In genomic region chr14:66824251-66824650, GRCh38 we compare ENCODE assay signal across 23 cellular contexts.
DNase-seq lines count a peak whose midpoint lies in the region; TF ChIP-seq lines count a peak whose summit lies in the region.
"Had no signal": no experiment of that assay in that cellular context is flagged by ENCODE, and none has a peak within 500 bp of the region (broad histone marks: within the 10 kb centered on the region; RNA-seq: fewer than 3 reads in every experiment).

No MANE protein-coding gene starts in this region.

- DNase-seq in COLO829 (ENCODE audit: low spot score) = peak; percentile 4
- no peak for DNase-seq in dorsolateral prefrontal cortex
- peak; percentile 12 for DNase-seq in glomerular endothelial cell (ENCODE audit: extremely low read depth, low read depth, low spot score)
- peak; percentile 26 for DNase-seq in pulmonary artery endothelial cell (ENCODE audit: low read depth, low spot score)
- no peak for DNase-seq in tibial artery
- DNase-seq in NCI-H2029 treated with DMSO at 0.1 percent for 48 hours (lab: John Stamatoyannopoulos, UW) = no peak
- DNase-seq in stimulated activated CD4-positive, alpha-beta T cell treated with anti-CD3 and anti-CD28 coated beads, Interleukin-15, amount 100 ng/mL, for 24 hours = no peak
- DNase-seq: AML-193; CD8-positive, alpha-beta memory T cell; EL; GF-D8; HCEC 1CT; Karpas-422; MV-4-11; NCI-H1694; NCI-H2081 treated with DMSO at 0.1 percent for 48 hours; NCI-H2171 treated with DMSO at 0.1 percent for 48 hours; NCI-H446; NCI-H526; OCI-M1 had no signal

- no peaks in the 10 kb centered on the region for H3K36me3 ChIP-seq in tibial artery
- H3K36me3 ChIP-seq: SJSA1 had no signal

- H3K9me3 ChIP-seq in tibial artery = no peaks in the 10 kb centered on the region
- H3K9me3 ChIP-seq: SJSA1 had no signal

- H3K4me1 ChIP-seq in tibial artery = no peaks in the 10 kb centered on the region
- H3K4me1 ChIP-seq: SJSA1 had no signal

- H3K27me3 ChIP-seq in dorsolateral prefrontal cortex = no peaks in the 10 kb centered on the region
- no peaks in the 10 kb centered on the region for H3K27me3 ChIP-seq in tibial artery
- H3K27me3 ChIP-seq: SJSA1 had no signal

- H3K4me3 ChIP-seq in dorsolateral prefrontal cortex (peak overlapping the region in 58 of 59 donors; percentile 0 to 66 (median 39)), tibial artery (no peak overlapping the region)
- H3K4me3 ChIP-seq: GM23338, SJSA1 had no signal

- H3K27ac ChIP-seq in dorsolateral prefrontal cortex (peak overlapping the region in 54 of 59 donors; percentile 1 to 85 (median 58)), tibial artery (no peak overlapping the region)
- H3K27ac ChIP-seq: C4-2B, SJSA1 had no signal

- TF ChIP-seq CTCF in dorsolateral prefrontal cortex (IDR thresholded peaks at IDR 0.05 in 54 of 56, conservative IDR thresholded peaks at IDR 0.05 in 2 of 56; ENCODE audit: low read depth in 1 of 56, partially characterized antibody in 56 of 56) (peak in 16 of 56 donors; percentile 7 to 35 (median 21)), tibial artery (IDR thresholded peaks at IDR 0.05) (no peak)

- intact Hi-C loops in dorsolateral prefrontal cortex (cut with DNase I) = no loop called here
- intact Hi-C loops in tibial artery (cut with DNase I; ENCODE audit: low total_unique reads) = no loop called here

Comparison
In these comparisons a context has a peak if more than half of its experiments do, and no peak if none do; other contexts are left out.
1. DNase-seq: peak in COLO829 (single experiment), glomerular endothelial cell (single experiment) and pulmonary artery endothelial cell (single experiment); none in dorsolateral prefrontal cortex (0 of 10), tibial artery (0 of 2), NCI-H2029 treated with DMSO at 0.1 percent for 48 hours (single experiment) and stimulated activated CD4-positive, alpha-beta T cell treated with anti-CD3 and anti-CD28 coated beads, Interleukin-15, amount 100 ng/mL, for 24 hours (single experiment).
2. H3K27ac ChIP-seq: peak in dorsolateral prefrontal cortex (54 of 59); none in tibial artery (0 of 2).
3. H3K4me3 ChIP-seq: peak in dorsolateral prefrontal cortex (58 of 59); none in tibial artery (0 of 2).